Comparison of ENCODE assay signal across 32 cellular contexts in the genomic region with DNA sequence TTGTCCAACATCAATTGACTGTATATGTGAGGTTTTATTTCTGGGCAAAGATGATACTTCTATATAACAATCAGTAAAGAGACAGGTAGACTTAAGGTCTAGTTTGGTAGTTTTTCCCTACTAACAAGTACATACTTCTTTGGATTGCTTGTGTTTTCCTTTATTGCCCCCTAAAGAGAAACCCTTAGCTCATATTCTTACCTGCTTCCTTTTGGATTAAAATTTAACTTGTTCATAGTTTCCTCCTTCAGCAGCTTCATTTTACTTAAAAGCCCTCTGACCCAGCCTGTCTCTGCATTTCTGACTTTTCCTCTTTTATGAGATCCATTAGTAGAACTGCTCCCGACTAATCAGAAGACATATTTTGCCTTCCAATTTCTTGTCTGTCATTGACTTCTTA.
"Had no signal": no experiment of that assay in that cellular context is flagged by ENCODE, and none has a peak within 500 bp of the region (broad histone marks: within the 10 kb centered on the region; RNA-seq: fewer than 3 reads in every experiment).

No MANE protein-coding gene starts in this region.

- DNase-seq: activated B cell treated with CpG ODN at 0.5 μM for 24 hours; activated CD4-positive, alpha-beta memory T cell treated with anti-CD3 and anti-CD28 coated beads for 36 hours; activated CD4-positive, alpha-beta T cell treated with anti-CD3 and anti-CD28 coated beads for 4 hours; activated CD4-positive, alpha-beta T cell treated with anti-CD3 and anti-CD28 coated beads, Interleukin-2, amount 10 ng/mL, durations not matched to agents 24 days and 14 days; activated CD4-positive, alpha-beta T cell treated with anti-CD3 and anti-CD28 coated beads, Interleukin-2, amount 50 U/mL, for 1 hour; activated CD4-positive, alpha-beta T cell treated with anti-CD3 and anti-CD28 coated beads, Interleukin-2, amount 50 U/mL, for 4 hours; activated CD4-positive, CD25-positive, alpha-beta regulatory T cell treated with anti-CD3 and anti-CD28 coated beads, Interleukin-2, amount 50 U/mL, for 72 hours; activated CD8-positive, alpha-beta memory T cell treated with anti-CD3 and anti-CD28 coated beads, Interleukin-2, amount 50 U/mL, for 4 hours; activated CD8-positive, alpha-beta T cell treated with anti-CD3 and anti-CD28 coated beads for 36 hours; activated effector memory CD4-positive, alpha-beta T cell treated with anti-CD3 and anti-CD28 coated beads, Interleukin-2, amount 50 U/mL, for 16 hours; activated gamma-delta T cell treated with Interleukin-2 at 50 U/mL for 16 hours; activated naive CD4-positive, alpha-beta T cell; activated naive CD4-positive, alpha-beta T cell treated with anti-CD3 and anti-CD28 coated beads for 36 hours; activated naive CD4-positive, alpha-beta T cell treated with anti-CD3 and anti-CD28 coated beads, Interleukin-2, amount 50 U/mL, for 16 hours; activated naive CD8-positive, alpha-beta T cell treated with anti-CD3 and anti-CD28 coated beads for 36 hours; activated T-cell treated with anti-CD3 and anti-CD28 coated beads for 4 hours; activated T-cell treated with anti-CD3 and anti-CD28 coated beads, Interleukin-2, amount 50 U/mL, for 1 hour; activated T-cell treated with anti-CD3 and anti-CD28 coated beads, Interleukin-2, amount 50 U/mL, for 4 hours; activated T-cell treated with anti-CD3 and anti-CD28 coated beads, Interleukin-2, amount 50 U/mL, for 72 hours; adrenal gland; amniotic stem cell; aorta; body of pancreas; brain microvascular endothelial cell; central memory CD4-positive, alpha-beta T cell; SW 1271; T-helper 1 cell; T-helper 2 cell; T-helper 9 cell had no signal

- H3K27me3 ChIP-seq: body of pancreas, brain microvascular endothelial cell had no signal

- ATAC-seq: activated CD8-positive, alpha-beta T cell treated with anti-CD3 and anti-CD28 coated beads for 36 hours; activated naive CD4-positive, alpha-beta T cell treated with anti-CD3 and anti-CD28 coated beads, Interleukin-2, amount 50 U/mL, for 72 hours; activated T-cell treated with anti-CD3 and anti-CD28 coated beads, Interleukin-2, amount 50 U/mL, for 4 hours; activated T-cell treated with anti-CD3 and anti-CD28 coated beads, Interleukin-2, amount 50 U/mL, for 72 hours; activated T-helper 17 cell treated with anti-CD3 and anti-CD28 coated beads, Interleukin-2, amount 50 U/mL, for 72 hours; body of pancreas had no signal

- H3K9me3 ChIP-seq: adrenal gland, body of pancreas, breast epithelium had no signal

- H3K36me3 ChIP-seq: adrenal gland, brain microvascular endothelial cell, breast epithelium had no signal

- H3K27ac ChIP-seq: adrenal gland, body of pancreas, brain microvascular endothelial cell, breast epithelium had no signal

- H3K4me1 ChIP-seq: adrenal gland, breast epithelium had no signal

- H3K4me3 ChIP-seq: adrenal gland, body of pancreas, breast epithelium had no signal
